ENCODE assay signal across 15 cellular contexts in genomic region chr6:33209856-33210255, GRCh38. TPM values are rescaled to one million over a fixed set of nuclear protein-coding genes. Genes with fewer than 3 reads are reported as not detected.
A peak's percentile ranks its signal among the peaks of the same experiment; 100 is the strongest.
DNase-seq lines count a peak whose midpoint lies in the region; ATAC-seq and TF ChIP-seq lines count a peak whose summit lies in the region.
"Had no signal": no experiment of that assay in that cellular context is flagged by ENCODE, and none has a peak within 500 bp of the region (broad histone marks: within the 10 kb centered on the region; RNA-seq: fewer than 3 reads in every experiment).

No MANE protein-coding gene starts in this region.

- whole genome bisulfite sequencing in psoas muscle, 3 donors = 90 to 94% (median 93%) methylated on average over 10 of the region's 10 CpGs

- peaks cover 17% of the 10 kb centered on the region for H3K36me3 ChIP-seq in RWPE2 (ENCODE audit: low read depth)
- peaks cover 0 to 26% of the 10 kb centered on the region in 2 donors for H3K36me3 ChIP-seq in psoas muscle (ENCODE audit: insufficient read depth in 1 of 2, low read depth in 1 of 2)
- H3K36me3 ChIP-seq: ovary had no signal

- no peaks in the 10 kb centered on the region for H3K9me3 ChIP-seq in RWPE2 (ENCODE audit: severe bottlenecking)
- no peaks in the 10 kb centered on the region for H3K9me3 ChIP-seq in psoas muscle
- H3K9me3 ChIP-seq: ovary had no signal

- peaks cover 52% of the 10 kb centered on the region for H3K4me1 Mint-ChIP-seq in activated naive CD4-positive, alpha-beta T cell treated with anti-CD3 and anti-CD28 coated beads, Interleukin-2, amount 50 U/mL, for 24 hours
- peaks cover 41 to 44% of the 10 kb centered on the region in 2 donors for H3K4me1 Mint-ChIP-seq in effector memory CD8-positive, alpha-beta T cell (ENCODE audit: low read depth in 2 of 2)

- H3K36me3 Mint-ChIP-seq in activated naive CD4-positive, alpha-beta T cell treated with anti-CD3 and anti-CD28 coated beads, Interleukin-2, amount 50 U/mL, for 24 hours = peaks cover 13% of the 10 kb centered on the region
- H3K36me3 Mint-ChIP-seq in effector memory CD8-positive, alpha-beta T cell (ENCODE audit: insufficient read depth) = peaks cover 26% of the 10 kb centered on the region

- TF ChIP-seq CTCF in RWPE2 (IDR thresholded peaks at IDR 0.05; ENCODE audit: poor library complexity, severe bottlenecking) = no peak
- no peak for TF ChIP-seq CTCF in psoas muscle (IDR thresholded peaks at IDR 0.05)

- H3K4me3 ChIP-seq in RWPE2 (ENCODE audit: severe bottlenecking) (no peak overlapping the region), psoas muscle (peak overlapping the region; percentile 89)
- H3K4me3 ChIP-seq: ovary had no signal

- intact Hi-C loops in psoas muscle (cut with DNase I) = loop anchor here in 1 of 2 donors (5.0 to 10.0 kb wide), 2 partner anchors 37 to 205 kb away; partner anchors contain the start of genes CUTA and PHF1

- peaks cover 1% of the 10 kb centered on the region for H3K27me3 Mint-ChIP-seq in activated naive CD4-positive, alpha-beta T cell treated with anti-CD3 and anti-CD28 coated beads, Interleukin-2, amount 50 U/mL, for 24 hours
- peaks cover 27 to 30% of the 10 kb centered on the region in 2 donors for H3K27me3 Mint-ChIP-seq in effector memory CD8-positive, alpha-beta T cell

- peaks cover 20% of the 10 kb centered on the region for H3K4me1 ChIP-seq in RWPE2 (ENCODE audit: insufficient read depth, poor library complexity, severe bottlenecking)
- peaks cover 12% of the 10 kb centered on the region for H3K4me1 ChIP-seq in psoas muscle

- H3K4me3 Mint-ChIP-seq in activated naive CD4-positive, alpha-beta T cell treated with anti-CD3 and anti-CD28 coated beads, Interleukin-2, amount 50 U/mL, for 24 hours = peak overlapping the region; percentile 20
- peak overlapping the region; percentile 83 to 93 for H3K4me3 Mint-ChIP-seq in effector memory CD8-positive, alpha-beta T cell

- no peaks in the 10 kb centered on the region for H3K9me3 Mint-ChIP-seq in activated naive CD4-positive, alpha-beta T cell treated with anti-CD3 and anti-CD28 coated beads, Interleukin-2, amount 50 U/mL, for 24 hours
- no peaks in the 10 kb centered on the region for H3K9me3 Mint-ChIP-seq in effector memory CD8-positive, alpha-beta T cell

- H3K27ac ChIP-seq in RWPE2 (ENCODE audit: poor library complexity, severe bottlenecking) = no peak overlapping the region
- H3K27ac ChIP-seq in psoas muscle = no peak overlapping the region

- H3K27me3 ChIP-seq in RWPE2 (ENCODE audit: insufficient read depth, poor library complexity, severe bottlenecking) (no peaks in the 10 kb centered on the region), psoas muscle (ENCODE audit: insufficient read depth in 3 of 3, low read length in 2 of 3) (no peaks in the 10 kb centered on the region)
- H3K27me3 ChIP-seq: ovary had no signal

- no peak for DNase-seq in activated naive CD4-positive, alpha-beta T cell treated with anti-CD3 and anti-CD28 coated beads, Interleukin-2, amount 50 U/mL, for 16 hours
- DNase-seq in RWPE2 (ENCODE audit: low spot score) (peak; percentile 52), psoas muscle (no peak), NCI-H2196 (lab: John Stamatoyannopoulos, UW; ENCODE audit: unreplicated experiment) (no peak), NOMO-1 treated with DMSO at 0.1 percent for 48 hours (lab: John Stamatoyannopoulos, UW; ENCODE audit: unreplicated experiment) (no peak), HUDEP-2 (lab: John Stamatoyannopoulos, UW; ENCODE audit: unreplicated experiment in 76 of 76) (no peak)
- no peak for DNase-seq in effector memory CD8-positive, alpha-beta T cell
- DNase-seq: anterior cingulate cortex; left colon; NCI-H2029 treated with DMSO at 0.1 percent for 48 hours; NCI-H510A; ovary; stimulated activated CD4-positive, alpha-beta T cell treated with anti-CD3 and anti-CD28 coated beads, Interleukin-2, amount 100 ng/mL, for 24 hours; substantia nigra had no signal

- H3K27ac Mint-ChIP-seq in activated naive CD4-positive, alpha-beta T cell treated with anti-CD3 and anti-CD28 coated beads, Interleukin-2, amount 50 U/mL, for 24 hours = peak overlapping the region; percentile 55
- peak overlapping the region; percentile 96 to 97 for H3K27ac Mint-ChIP-seq in effector memory CD8-positive, alpha-beta T cell

- ATAC-seq in RWPE2 (ENCODE audit: low read depth) (no peak), psoas muscle (no peak)
- ATAC-seq in effector memory CD8-positive, alpha-beta T cell (replicated peaks) = no peak
- ATAC-seq: left colon had no signal

RNA-seq across cellular contexts. Expression of gene RING1, which starts 1.6 kb away (rescaled TPM):
- 10 to 100 TPM; 27.9 to 31.6 (median 29.1) TPM for total RNA-seq in psoas muscle
- polyA plus RNA-seq in psoas muscle = 10 to 100 TPM; 29.9 to 39.4 (median 34.6) TPM

RNA-seq across cellular contexts. Expression of gene HSD17B8, which starts 5.4 kb away (rescaled TPM):
- total RNA-seq in psoas muscle = 10 to 100 TPM in 3 of 4 donors, 1 to 10 TPM in 1; 5.3 to 18.9 (median 11.9) TPM
- polyA plus RNA-seq in psoas muscle = 10 to 100 TPM in 2 of 3 donors, 1 to 10 TPM in 1; 9.6 to 12.3 (median 10.2) TPM

RNA-seq across cellular contexts. Expression of gene SLC39A7, which starts 9.2 kb away (rescaled TPM):
- 10 to 100 TPM; 17.6 to 41.4 (median 28.4) TPM for total RNA-seq in psoas muscle
- 100 to 1,000 TPM in 1 of 3 donors, 10 to 100 TPM in 2; 44.8 to 126 (median 53.5) TPM for polyA plus RNA-seq in psoas muscle

RNA-seq across cellular contexts. Expression of gene RXRB, which starts 9.4 kb away (rescaled TPM):
- 10 to 100 TPM; 31.3 to 43.7 (median 36.0) TPM for total RNA-seq in psoas muscle
- 10 to 100 TPM; 19.2 to 45.9 (median 29.3) TPM for polyA plus RNA-seq in psoas muscle

RNA-seq across cellular contexts. Expression of gene COL11A2, which starts 17.6 kb away (rescaled TPM):
- 1 to 10 TPM in 1 of 4 donors, under 1 TPM in 3; 0.27 to 1.3 (median 0.51) TPM for total RNA-seq in psoas muscle
- under 1 TPM; 0.35 to 0.69 (median 0.61) TPM for polyA plus RNA-seq in psoas muscle
